11 cellular contexts compared by ENCODE assay signal in the genomic region with DNA sequence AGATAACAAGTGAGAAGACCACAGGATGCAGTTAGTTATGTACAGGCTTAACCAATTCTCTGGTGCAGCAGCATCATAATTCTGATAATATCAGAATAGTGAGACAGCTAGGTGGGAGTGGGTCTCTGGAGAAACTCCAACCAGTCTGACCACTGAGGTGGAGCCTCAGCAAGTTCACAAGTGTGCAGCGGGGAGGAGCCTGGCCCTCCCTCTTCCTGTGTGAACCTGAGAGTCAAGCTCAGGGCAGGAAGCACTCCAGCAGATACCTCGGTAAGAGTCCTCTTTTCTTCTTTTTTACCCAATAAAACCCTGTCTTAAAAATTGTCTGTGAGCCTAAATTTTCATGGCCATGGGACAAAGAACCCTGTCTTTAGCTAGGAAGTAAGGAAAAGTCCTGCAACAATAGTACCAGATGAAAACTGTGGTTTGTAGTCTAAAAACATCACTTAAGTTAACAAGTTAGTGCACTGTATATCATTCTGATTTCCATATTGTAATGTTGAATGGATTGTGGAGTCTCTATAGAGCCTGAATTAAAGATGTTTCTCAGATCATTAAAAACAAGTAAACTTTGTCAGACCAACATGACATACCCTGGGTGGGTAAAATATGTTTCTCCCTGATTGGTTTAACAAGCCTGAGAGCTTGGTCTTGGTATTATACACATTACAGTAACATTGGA.
A peak's percentile ranks its signal among the peaks of the same experiment; 100 is the strongest.
DNase-seq lines count a peak whose midpoint lies in the region; ATAC-seq lines count a peak whose summit lies in the region.
"Had no signal": no experiment of that assay in that cellular context is flagged by ENCODE, and none has a peak within 500 bp of the region (broad histone marks: within the 10 kb centered on the region; RNA-seq: fewer than 3 reads in every experiment).

No MANE protein-coding gene starts in this region.

- H3K4me3 Mint-ChIP-seq in activated CD4-positive, alpha-beta T cell treated with anti-CD3 and anti-CD28 coated beads, Interleukin-2, amount 10 ng/mL, durations not matched to agents 24 days and 14 days, result peak overlapping the region; percentile 57
- no peak overlapping the region for H3K4me3 Mint-ChIP-seq in stimulated activated effector memory CD8-positive, alpha-beta T cell treated with anti-CD3 and anti-CD28 coated beads, Interleukin-12 subunit alpha, Interleukin-12 subunit beta, amount 100 ng/mL, for 72 hours
- H3K4me3 Mint-ChIP-seq: memory B cell had no signal

- H3K36me3 Mint-ChIP-seq in activated CD4-positive, alpha-beta T cell treated with anti-CD3 and anti-CD28 coated beads, Interleukin-2, amount 10 ng/mL, durations not matched to agents 24 days and 14 days (ENCODE audit: low read depth), result peaks cover 5% of the 10 kb centered on the region
- H3K36me3 Mint-ChIP-seq in stimulated activated effector memory CD8-positive, alpha-beta T cell treated with anti-CD3 and anti-CD28 coated beads, Interleukin-12 subunit alpha, Interleukin-12 subunit beta, amount 100 ng/mL, for 72 hours, result no peaks in the 10 kb centered on the region
- H3K36me3 Mint-ChIP-seq: memory B cell had no signal

- peaks cover 16% of the 10 kb centered on the region for H3K9me3 Mint-ChIP-seq in activated CD4-positive, alpha-beta T cell treated with anti-CD3 and anti-CD28 coated beads, Interleukin-2, amount 10 ng/mL, durations not matched to agents 24 days and 14 days
- H3K9me3 Mint-ChIP-seq in stimulated activated effector memory CD8-positive, alpha-beta T cell treated with anti-CD3 and anti-CD28 coated beads, Interleukin-12 subunit alpha, Interleukin-12 subunit beta, amount 100 ng/mL, for 72 hours, result peaks cover 18% of the 10 kb centered on the region

- ATAC-seq in HG02759 (IDR thresholded peaks at IDR 0.05; ENCODE audit: unreplicated experiment) (peak; percentile 78), HG03521 (IDR thresholded peaks at IDR 0.05; ENCODE audit: unreplicated experiment) (peak; percentile 90), left lobe of liver (no peak)
- ATAC-seq in stimulated activated effector memory CD8-positive, alpha-beta T cell treated with anti-CD3 and anti-CD28 coated beads, Interleukin-12 subunit alpha, Interleukin-12 subunit beta, amount 100 ng/mL, for 72 hours, result peak; percentile 46

- DNase-seq in activated CD4-positive, alpha-beta T cell treated with anti-CD3 and anti-CD28 coated beads, Interleukin-2, amount 10 ng/mL, durations not matched to agents 24 days and 14 days, result peak; percentile 78
- no peak for DNase-seq in activated CD4-positive, alpha-beta T cell treated with anti-CD3 and anti-CD28 coated beads, Interleukin-2, amount 50 U/mL, for 4 hours
- no peak for DNase-seq in stimulated activated effector memory CD8-positive, alpha-beta T cell treated with anti-CD3 and anti-CD28 coated beads, Interleukin-12 subunit alpha, Interleukin-12 subunit beta, amount 100 ng/mL, for 72 hours (ENCODE audit: low spot score in 2 of 2)
- no peak for DNase-seq in hippocampal formation (lab: John Stamatoyannopoulos, UW)
- DNase-seq in activated CD4-positive, CD25-positive, alpha-beta regulatory T cell (lab: John Stamatoyannopoulos, UW), result no peak
- DNase-seq in left lobe of liver (ENCODE audit: low spot score), result no peak
- DNase-seq: DMS79 treated with DMSO at 0.1 percent for 48 hours, NCI-H2029 had no signal

- peaks cover 2% of the 10 kb centered on the region for H3K27me3 Mint-ChIP-seq in activated CD4-positive, alpha-beta T cell treated with anti-CD3 and anti-CD28 coated beads, Interleukin-2, amount 10 ng/mL, durations not matched to agents 24 days and 14 days
- H3K27me3 Mint-ChIP-seq: memory B cell had no signal

- peaks cover 12% of the 10 kb centered on the region for H3K4me1 Mint-ChIP-seq in activated CD4-positive, alpha-beta T cell treated with anti-CD3 and anti-CD28 coated beads, Interleukin-2, amount 10 ng/mL, durations not matched to agents 24 days and 14 days
- no peaks in the 10 kb centered on the region for H3K4me1 Mint-ChIP-seq in stimulated activated effector memory CD8-positive, alpha-beta T cell treated with anti-CD3 and anti-CD28 coated beads, Interleukin-12 subunit alpha, Interleukin-12 subunit beta, amount 100 ng/mL, for 72 hours
- H3K4me1 Mint-ChIP-seq: memory B cell had no signal

- intact Hi-C loops in activated CD4-positive, alpha-beta T cell treated with anti-CD3 and anti-CD28 coated beads, Interleukin-2, amount 10 ng/mL, durations not matched to agents 24 days and 14 days (cut with micrococcal nuclease), result no loop called here

- peak overlapping the region; percentile 17 for H3K27ac Mint-ChIP-seq in activated CD4-positive, alpha-beta T cell treated with anti-CD3 and anti-CD28 coated beads, Interleukin-2, amount 10 ng/mL, durations not matched to agents 24 days and 14 days
- no peak overlapping the region for H3K27ac Mint-ChIP-seq in stimulated activated effector memory CD8-positive, alpha-beta T cell treated with anti-CD3 and anti-CD28 coated beads, Interleukin-12 subunit alpha, Interleukin-12 subunit beta, amount 100 ng/mL, for 72 hours
- H3K27ac Mint-ChIP-seq: memory B cell had no signal
